ENCODE assay signal across 14 cellular contexts in the genomic region with DNA sequence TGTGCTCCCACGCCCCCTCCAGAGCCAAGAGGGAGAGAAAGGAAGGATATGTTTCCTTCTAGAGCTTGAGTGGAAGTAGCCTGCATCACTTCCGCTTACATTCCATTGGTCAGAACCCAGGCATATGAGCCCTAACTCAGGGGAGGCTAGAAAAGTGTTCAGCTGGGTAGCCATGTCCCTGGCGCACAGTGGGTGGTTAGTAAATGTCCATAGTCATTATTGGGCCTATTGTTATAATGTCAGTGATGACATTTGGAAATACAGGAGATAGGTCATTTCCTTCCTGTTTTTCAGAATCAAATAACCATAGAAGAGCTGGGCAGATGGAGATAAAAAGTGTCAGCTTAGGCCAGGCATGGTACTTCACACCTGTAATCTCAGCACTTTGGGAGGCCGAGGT. TPM values are rescaled to one million over a fixed set of nuclear protein-coding genes. Genes with fewer than 3 reads are reported as not detected.
"Had no signal": no experiment of that assay in that cellular context is flagged by ENCODE, and none has a peak within 500 bp of the region (broad histone marks: within the 10 kb centered on the region; RNA-seq: fewer than 3 reads in every experiment).

No MANE protein-coding gene starts in this region.

- H3K4me3 ChIP-seq: heart left ventricle, neural progenitor cell, pancreas had no signal

- H3K9ac ChIP-seq: neural progenitor cell had no signal

- H3K36me3 ChIP-seq: neural progenitor cell had no signal

- H3K27me3 ChIP-seq: heart left ventricle, neural progenitor cell, pancreas had no signal

- DNase-seq: cortex of kidney; foreskin melanocyte; hippocampal formation; occipital lobe; pancreas; small intestine; stimulated activated CD4-positive, alpha-beta T cell treated with anti-CD3 and anti-CD28 coated beads, Interleukin-2, amount 100 ng/mL, for 48 hours; stimulated activated naive CD4-positive, alpha-beta T cell treated with Interleukin-2 at 50 U/mL for 16 hours; trophoblast cell had no signal

- ATAC-seq: natural killer cell treated with Interleukin-12 subunit alpha and Interleukin-12 subunit beta and Interleukin-15 and Interleukin-18, amount 100 ng/mL, for 72 hours; pancreas; right cardiac atrium had no signal

- H2AFZ ChIP-seq: neural progenitor cell had no signal

- H3K9me3 ChIP-seq: heart left ventricle, pancreas had no signal

- H3K4me1 ChIP-seq: neural progenitor cell had no signal

- H3K4me2 ChIP-seq: neural progenitor cell had no signal

- H3K27ac ChIP-seq: heart left ventricle, neural progenitor cell, pancreas had no signal

- FAIRE-seq: pancreas, small intestine, urothelium cell line had no signal

RNA-seq across cellular contexts. Expression of gene INSYN1, which starts 41.6 kb away (rescaled TPM):
- total RNA-seq: natural killer cell treated with Interleukin-12 subunit alpha and Interleukin-12 subunit beta and Interleukin-15 and Interleukin-18, amount 100 ng/mL, for 72 hours had no signal
